ENCODE assay signal across 18 cellular contexts in the genomic region with DNA sequence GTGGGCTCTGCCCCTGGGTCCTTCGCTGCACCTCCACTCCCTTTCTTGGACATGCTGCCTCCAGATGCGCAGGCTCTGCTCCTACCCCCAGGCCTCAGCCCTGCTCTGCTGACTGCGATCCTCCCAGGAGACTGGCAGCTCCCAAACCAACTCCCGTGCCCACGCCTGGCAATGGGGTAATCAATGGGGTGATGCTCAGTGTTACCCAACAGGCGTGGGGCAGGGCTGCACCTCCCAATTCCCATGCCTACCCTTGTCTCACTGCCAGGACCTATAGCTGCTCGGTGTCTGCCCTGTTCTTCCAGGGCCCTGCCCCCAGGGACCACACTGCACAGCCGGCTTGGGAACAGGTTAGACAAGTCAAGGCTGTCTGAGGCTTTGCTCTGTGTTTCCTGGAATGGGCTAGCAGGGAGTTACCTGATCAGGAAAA. TPM values are rescaled to one million over a fixed set of nuclear protein-coding genes. Genes with fewer than 3 reads are reported as not detected.
DNase-seq lines count a peak whose midpoint lies in the region; ATAC-seq, FAIRE-seq and TF ChIP-seq lines count a peak whose summit lies in the region.
"Had no signal": no experiment of that assay in that cellular context is flagged by ENCODE, and none has a peak within 500 bp of the region (broad histone marks: within the 10 kb centered on the region; RNA-seq: fewer than 3 reads in every experiment).

A gene with protein sequence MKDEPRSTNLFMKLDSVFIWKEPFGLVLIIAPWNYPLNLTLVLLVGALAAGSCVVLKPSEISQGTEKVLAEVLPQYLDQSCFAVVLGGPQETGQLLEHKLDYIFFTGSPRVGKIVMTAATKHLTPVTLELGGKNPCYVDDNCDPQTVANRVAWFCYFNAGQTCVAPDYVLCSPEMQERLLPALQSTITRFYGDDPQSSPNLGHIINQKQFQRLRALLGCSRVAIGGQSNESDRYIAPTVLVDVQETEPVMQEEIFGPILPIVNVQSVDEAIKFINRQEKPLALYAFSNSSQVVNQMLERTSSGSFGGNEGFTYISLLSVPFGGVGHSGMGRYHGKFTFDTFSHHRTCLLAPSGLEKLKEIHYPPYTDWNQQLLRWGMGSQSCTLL (minus strand): TSS at position 182 of the 430 bp plus-strand sequence. CDS start 7,688 bp downstream, outside the sequence.

- no peaks in the 10 kb centered on the region for H3K9me3 ChIP-seq in H1 (ENCODE audit: insufficient read depth in 2 of 2, low read depth in 1 of 2, low read length in 1 of 2)
- no peaks in the 10 kb centered on the region for H3K9me3 ChIP-seq in mucosa of descending colon
- H3K9me3 ChIP-seq: neutrophil had no signal

- H3K4ac ChIP-seq in H1 (replicated peaks; ENCODE audit: insufficient read length, low read depth, low read length) = no peak within 1 kb of the TSS

- no peak within 1 kb of the TSS; a peak in 1 of 7 replicates for H3K9ac ChIP-seq in H1 (replicated peaks in 1 of 4; ENCODE audit: extremely low read depth in 1 of 4, low read depth in 3 of 4, low read length in 3 of 4)

- H4K20me1 ChIP-seq in H1 (replicated peaks in 1 of 2; ENCODE audit: control insufficient read depth in 1 of 2, insufficient read depth in 2 of 2, low read length in 2 of 2) = no peaks in the 10 kb centered on the region

- no peak for TF ChIP-seq RAD21 in H1 (IDR thresholded peaks at IDR 0.05 in 1 of 2, conservative IDR thresholded peaks at IDR 0.05 in 1 of 2; ENCODE audit: low read depth in 2 of 2, low read length in 2 of 2)

- H3K23ac ChIP-seq in H1 (ENCODE audit: insufficient read length) = no peak within 1 kb of the TSS

- H3K56ac ChIP-seq in H1 (replicated peaks; ENCODE audit: insufficient read length, low read depth, low read length) = no peak within 1 kb of the TSS

- no peak within 1 kb of the TSS for H3K27ac ChIP-seq in H1 (ENCODE audit: low read depth, low read length)
- H3K27ac ChIP-seq: left ventricle myocardium inferior, neutrophil had no signal

- TF ChIP-seq EP300 in H1 (IDR thresholded peaks at IDR 0.05; ENCODE audit: borderline replicate concordance in 1 of 2, low read depth in 2 of 2, low read length in 2 of 2) = no peak

- no peak within 1 kb of the TSS for H2AK5ac ChIP-seq in H1 (ENCODE audit: low read depth, low read length)

- TF ChIP-seq CTCF in H1 (IDR thresholded peaks at IDR 0.05; ENCODE audit: control extremely low read depth in 1 of 3, insufficient read depth in 1 of 3, low read depth in 1 of 3, low read length in 3 of 3) = no peak
- no peak for TF ChIP-seq CTCF in mucosa of descending colon (IDR thresholded peaks at IDR 0.05)

- no peak within 1 kb of the TSS for H3K4me3 ChIP-seq in H1 (ENCODE audit: extremely low read depth in 1 of 4, insufficient read depth in 2 of 4, low read depth in 3 of 4, low read length in 4 of 4)
- no peak within 1 kb of the TSS for H3K4me3 ChIP-seq in mucosa of descending colon
- H3K4me3 ChIP-seq: left ventricle myocardium inferior had no signal

- peaks cover 0 to 5% (median 0%) of the 10 kb centered on the region in 4 experiments; a peak in 3 of 7 replicates for H3K4me1 ChIP-seq in H1 (replicated peaks in 1 of 4; ENCODE audit: control insufficient read depth in 3 of 4, insufficient read depth in 4 of 4, low read length in 3 of 4)
- H3K4me1 ChIP-seq in mucosa of descending colon (ENCODE audit: low read depth) = peaks cover 12% of the 10 kb centered on the region
- H3K4me1 ChIP-seq: left ventricle myocardium inferior had no signal

- no peak within 1 kb of the TSS for H4K91ac ChIP-seq in H1 (replicated peaks; ENCODE audit: insufficient read length, low read length)

- H3K79me2 ChIP-seq in H1 (ENCODE audit: control insufficient read depth in 1 of 2, insufficient read depth in 2 of 2, low read length in 2 of 2) = no peaks in the 10 kb centered on the region

- DNase-seq in NCI-H748 (lab: John Stamatoyannopoulos, UW; ENCODE audit: unreplicated experiment) (peak; percentile 17), NCI-H748 treated with DMSO at 0.1 percent for 48 hours (lab: John Stamatoyannopoulos, UW) (no peak), H1 (ENCODE audit: low read depth in 1 of 2, low spot score in 2 of 2) (peak in 1 of 2 experiments; percentile 48), mucosa of descending colon (peak; percentile 80 to 84 (median 82)), ureter (ENCODE audit: low spot score) (peak; percentile 88), NCI-H1436 treated with DMSO at 0.1 percent for 48 hours (lab: John Stamatoyannopoulos, UW) (no peak), frontal cortex (ENCODE audit: low spot score in 2 of 2) (no peak), amniotic stem cell (lab: John Stamatoyannopoulos, UW) (no peak)
- DNase-seq: activated CD4-positive, alpha-beta T cell treated with anti-CD3 and anti-CD28 coated beads, Interleukin-2, amount 10 ng/mL, durations not matched to agents 24 days and 14 days; effector CD4-positive, alpha-beta T cell; IMR-90; left ventricle myocardium inferior; NCI-H1694; T-helper 1 cell had no signal

- H3K27me3 ChIP-seq in H1 (replicated peaks in 1 of 4; ENCODE audit: control insufficient read depth in 3 of 4, extremely low read depth in 1 of 4, insufficient read depth in 3 of 4, low read length in 3 of 4) = no peaks in the 10 kb centered on the region
- H3K27me3 ChIP-seq: neutrophil had no signal

- H3K4me2 ChIP-seq in H1 (ENCODE audit: insufficient read depth in 1 of 2, low read depth in 2 of 2, low read length in 2 of 2) = peak within 1 kb of the TSS in 1 of 2 experiments; percentile 20; a peak in 2 of 4 replicates

- peak within 1 kb of the TSS; percentile 60 for H3K18ac ChIP-seq in H1 (ENCODE audit: extremely low read depth, low read length)

- FAIRE-seq in H1 (lab: Jason Lieb, UNC) (peak; percentile 48), frontal cortex (lab: Jason Lieb, UNC) (no peak)

- H2BK120ac ChIP-seq in H1 (replicated peaks; ENCODE audit: low read depth, low read length) = no peak within 1 kb of the TSS

- no peaks in the 10 kb centered on the region for H3K36me3 ChIP-seq in H1 (ENCODE audit: control insufficient read depth in 2 of 4, insufficient read depth in 4 of 4, low read length in 3 of 4)
- no peaks in the 10 kb centered on the region for H3K36me3 ChIP-seq in mucosa of descending colon (ENCODE audit: low read depth)
- H3K36me3 ChIP-seq: left ventricle myocardium inferior, neutrophil had no signal

- no peak within 1 kb of the TSS for H2BK20ac ChIP-seq in H1 (ENCODE audit: low read length)

- intact Hi-C loops in mucosa of descending colon (cut with DNase I, micrococcal nuclease) = no loop called here

- no peak within 1 kb of the TSS; the same call in 1 of the 2 replicates for H2BK5ac ChIP-seq in H1 (ENCODE audit: low read depth, low read length)

- H4K5ac ChIP-seq in H1 (ENCODE audit: insufficient read length, low read depth, low read length) = no peak within 1 kb of the TSS

- 0 out of 2 replicates have a peak within 1 kb of the TSS, but pooled peaks have one; percentile 11 for H2BK12ac ChIP-seq in H1 (ENCODE audit: low read depth, low read length)

- ATAC-seq in mucosa of descending colon = peak; percentile 99

- H3K14ac ChIP-seq in H1 (ENCODE audit: insufficient read length) = no peak within 1 kb of the TSS

- no peak for TF ChIP-seq POLR2A in H1 (IDR thresholded peaks at IDR 0.05; ENCODE audit: control extremely low read depth in 1 of 2, low read depth in 2 of 2, low read length in 2 of 2)

- H2BK15ac ChIP-seq in H1 (ENCODE audit: low read length) = no peak within 1 kb of the TSS

- H4K8ac ChIP-seq in H1 (ENCODE audit: extremely low read depth, insufficient read depth, low read length) = no peak within 1 kb of the TSS; the same call in 1 of the 2 replicates

- 82% methylated on average over 8 of the region's 8 CpGs; no CpG with 5 or more reads in 1 of the 2 experiments for WGBS in H1 (ENCODE audit: extremely low coverage in 1 of 2, insufficient coverage in 1 of 2, insufficient read length in 1 of 2, insufficient replicate concordance in 2 of 2, low coverage in 1 of 2, low lambda C conversion rate in 2 of 2, missing lambda C conversion rate in 1 of 2), 2 experiments

- POLR2A ChIA-PET in H1 (lab: Charles Lee; ENCODE audit: partially characterized antibody) = interaction anchor here (2.1 kb wide), 1 partner anchor 26 kb away, joined by 4 read pairs; no protein-coding TSS in a partner anchor

- H2AFZ ChIP-seq in H1 (ENCODE audit: low read length) = no peak within 1 kb of the TSS

- H3K79me1 ChIP-seq in H1 (ENCODE audit: low read depth, low read length) = no peaks in the 10 kb centered on the region

- CTCF ChIA-PET in H1 (lab: Charles Lee; ENCODE audit: partially characterized antibody) = interaction anchor here (0.8 to 3.8 kb wide), 10 partner anchors 9 to 102 kb away, joined by 3 to 28 read pairs (median 3); no protein-coding TSS in a partner anchor

- peaks cover 4% of the 10 kb centered on the region; the same call in 1 of the 2 replicates for H3K23me2 ChIP-seq in H1 (ENCODE audit: low read depth, low read length)

TF ChIP-seq in H1, 55 proteins besides CTCF, POLR2A, EP300 and RAD21:
- peak; percentile 54 for TF ChIP-seq ASH2L (IDR thresholded peaks at IDR 0.05; ENCODE audit: low read length)
- peak; percentile 75; the same call in 1 of the 2 replicates for TF ChIP-seq SP1 (IDR thresholded peaks at IDR 0.05; ENCODE audit: low read depth, low read length)
- no peak for TF ChIP-seq CEBPB (IDR thresholded peaks at IDR 0.05; ENCODE audit: low read depth, low read length)

RNA-seq across cellular contexts. Expression of the gene that starts here (rescaled TPM):
- total RNA-seq in H1 (2021; fragmentation: NEBNext Ultra II Directional; extraction: Animal tissue kit (Norgen Biotek cat#: 25700)) = not detected in 2 replicates
- polyA plus RNA-seq in H1 (2011; rRNA removed) = not detected in 2 replicates
- not detected for polyA plus RNA-seq in H1 (2011; cell fraction: cytosol; rRNA removed)
- not detected for polyA plus RNA-seq in H1 (2011; cell fraction: nucleus; rRNA removed)
- 0.12 TPM in 1 of 4 replicates, not detected in the others for polyA plus RNA-seq in H1 (2012, experiment 1 of 2)
- polyA plus RNA-seq in H1 (2012, experiment 2 of 2) = not detected
- 0.02 TPM for polyA plus RNA-seq in H1 (2013, experiment 1 of 2)
- 0.06 TPM for polyA plus RNA-seq in H1 (2013, experiment 2 of 2)
- polyA minus RNA-seq in H1 (2011; rRNA and poly(A)+ RNA removed) = not detected in 2 replicates
- not detected for polyA minus RNA-seq in H1 (2011; cell fraction: cytosol; rRNA and poly(A)+ RNA removed)
- polyA minus RNA-seq in H1 (2011; cell fraction: nucleus; rRNA and poly(A)+ RNA removed) = not detected
- total RNA-seq in mucosa of descending colon (under 1 TPM in 2 of 3 donors, not detected in 1; 0.29 to 0.48 TPM), ureter (85.9 TPM), frontal cortex (not detected)
- total RNA-seq: A673; activated CD4-positive, alpha-beta T cell treated with anti-CD3 and anti-CD28 coated beads, Interleukin-2, amount 10 ng/mL, durations not matched to agents 24 days and 14 days; activated T-helper 2 cell treated with anti-CD3 and anti-CD28 coated beads, Interferon-gamma antibody, Interleukin-2, Interleukin-4, amounts not matched to agents 10 μg/mL and 5 μg/mL and 100 μg/mL, durations not matched to agents 14 hours and 24 hours and 36 hours; glomerular endothelial cell; IMR-90; left ventricle myocardium inferior had no signal
- polyA plus RNA-seq: IMR-90 had no signal

Comparison
In these comparisons a context has a peak if more than half of its experiments do, and no peak if none do; other contexts are left out.
1. RNA of the gene that starts here (total RNA-seq): 85.9 TPM in ureter (single experiment); 0.29 to 0.48 TPM in mucosa of descending colon, not detected in H1 and not detected in frontal cortex (single experiment); every median in the first group is over 10 times any median in the second.
2. DNase-seq: peak in NCI-H748 (single experiment) and ureter (single experiment); none in NCI-H748 treated with DMSO at 0.1 percent for 48 hours (single experiment), NCI-H1436 treated with DMSO at 0.1 percent for 48 hours (single experiment), frontal cortex (0 of 2) and amniotic stem cell (single experiment).
3. Peak in DNase-seq and ATAC-seq in mucosa of descending colon; RNA of the gene not detected or under 1 TPM.